Comparison of ENCODE assay signal across 8 cellular contexts in genomic region chrX:151082077-151082948, GRCh38.
DNase-seq lines count a peak whose midpoint lies in the region; ATAC-seq, FAIRE-seq and TF ChIP-seq lines count a peak whose summit lies in the region.

No MANE protein-coding gene starts in this region.

- DNase-seq in GM04504 (ENCODE audit: low read depth) (peak; percentile 15), H54 (ENCODE audit: insufficient read length, low spot score) (peak; percentile 43), M059J (ENCODE audit: low read depth) (peak; percentile 52), SW480 (ENCODE audit: low spot score) (peak; percentile 59), anterior cingulate cortex (lab: John Stamatoyannopoulos, UW) (peak in 52 of 58 donors; percentile 1 to 69 (median 32)), hepatocyte (ENCODE audit: low spot score) (peak; percentile 80), gastrocnemius medialis (peak; percentile 6 to 40)

- H3K9me3 ChIP-seq in hepatocyte (ENCODE audit: low read depth) (no peaks in the 10 kb centered on the region), gastrocnemius medialis (no peaks in the 10 kb centered on the region)

- no peaks in the 10 kb centered on the region for H3K79me2 ChIP-seq in hepatocyte

- in situ Hi-C loops in gastrocnemius medialis (cut with MboI; ENCODE audit: low sequenced_read_pairs in 4 of 4), result loop anchor here (5.0 to 10.0 kb wide), 2 partner anchors 305 to 308 kb away; no protein-coding TSS in a partner anchor

- H3K27ac ChIP-seq in hepatocyte (no peak overlapping the region), gastrocnemius medialis (no peak overlapping the region)

- WGBS in hepatocyte (ENCODE audit: low lambda C conversion rate, missing lambda C conversion rate), result 20% methylated on average over 41 of the region's 41 CpGs

- no peaks in the 10 kb centered on the region for H3K27me3 ChIP-seq in hepatocyte
- no peaks in the 10 kb centered on the region for H3K27me3 ChIP-seq in gastrocnemius medialis

- intact Hi-C loops in gastrocnemius medialis (cut with DNase I; ENCODE audit: low total_unique reads), result loop anchor here (1.0 to 5.0 kb wide), 2 partner anchors 95 to 310 kb away; no protein-coding TSS in a partner anchor

- H4K20me1 ChIP-seq in hepatocyte (ENCODE audit: insufficient read depth, poor library complexity, severe bottlenecking), result no peaks in the 10 kb centered on the region

- peak; percentile 94 for TF ChIP-seq CTCF in hepatocyte (IDR thresholded peaks at IDR 0.05; ENCODE audit: poor library complexity)
- TF ChIP-seq CTCF in gastrocnemius medialis (IDR thresholded peaks at IDR 0.05 in 4 of 5, conservative IDR thresholded peaks at IDR 0.05 in 1 of 5), result peak; percentile 61 to 93 (median 87)

- H3K9me2 ChIP-seq in hepatocyte (replicated peaks; ENCODE audit: insufficient read depth), result no peaks in the 10 kb centered on the region

- ATAC-seq in gastrocnemius medialis (peak; percentile 86 to 95), HG03045 (IDR thresholded peaks at IDR 0.05; ENCODE audit: unreplicated experiment) (no peak)

- H3K36me3 ChIP-seq in hepatocyte (replicated peaks; ENCODE audit: insufficient read depth, low read depth) (no peaks in the 10 kb centered on the region), gastrocnemius medialis (no peaks in the 10 kb centered on the region)

- H3K4me1 ChIP-seq in hepatocyte (ENCODE audit: insufficient read depth) (no peaks in the 10 kb centered on the region), gastrocnemius medialis (peaks cover 0 to 9% of the 10 kb centered on the region in 2 donors)

- no peak for TF ChIP-seq POLR2A in H54 (IDR thresholded peaks at IDR 0.05; ENCODE audit: low read depth, low read length)
- TF ChIP-seq POLR2A in gastrocnemius medialis (IDR thresholded peaks at IDR 0.05), result no peak

- FAIRE-seq in H54 (lab: Jason Lieb, UNC), result no peak

- H3K4me3 ChIP-seq in hepatocyte (no peak overlapping the region), gastrocnemius medialis (peak overlapping the region; percentile 13 to 36 (median 23))

- no peak overlapping the region for H2AFZ ChIP-seq in hepatocyte

- H3K4me2 ChIP-seq in hepatocyte, result peak overlapping the region; percentile 74

Comparison
In these comparisons a context has a peak if more than half of its experiments do, and no peak if none do; other contexts are left out.
1. DNase-seq: peak in every context shown above with its lines; median percentile 80 in hepatocyte; 59 in SW480; 52 in M059J; 43 in H54; 32 in anterior cingulate cortex; 23 in gastrocnemius medialis; 15 in GM04504.